16 cellular contexts compared by ENCODE assay signal in the genomic region with DNA sequence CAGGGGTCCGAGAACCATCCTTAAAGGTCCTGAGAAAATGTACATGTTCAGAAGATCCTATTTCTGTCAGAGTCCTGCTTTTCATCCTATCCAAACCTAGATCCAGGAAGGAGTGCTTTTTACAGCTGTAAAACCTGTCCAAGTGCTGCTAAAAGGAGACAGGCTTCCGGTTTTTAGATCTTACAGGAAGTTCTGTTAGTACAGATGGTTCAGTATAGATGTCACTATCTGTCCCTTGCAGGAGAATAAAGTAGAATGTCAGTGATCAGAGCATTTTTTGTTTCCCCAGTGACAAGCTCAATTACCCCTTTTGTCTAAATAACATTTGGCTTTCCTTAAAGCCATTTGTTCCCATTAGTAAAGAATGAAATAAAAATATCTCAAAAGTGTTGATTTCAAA.
"Had no signal": no experiment of that assay in that cellular context is flagged by ENCODE, and none has a peak within 500 bp of the region (broad histone marks: within the 10 kb centered on the region; RNA-seq: fewer than 3 reads in every experiment).

No MANE protein-coding gene starts in this region.

- H3K36me3 ChIP-seq: ovary, stomach, thoracic aorta had no signal

- ATAC-seq: activated CD4-positive, alpha-beta T cell treated with anti-CD3 and anti-CD28 coated beads for 36 hours; activated CD8-positive, alpha-beta T cell treated with anti-CD3 and anti-CD28 coated beads for 36 hours; activated T-cell treated with anti-CD3 and anti-CD28 coated beads, Interleukin-2, amount 50 U/mL, for 72 hours had no signal

- H3K27ac ChIP-seq: coronary artery, ovary, thoracic aorta had no signal

- H3K9me3 ChIP-seq: ovary, stomach, thoracic aorta had no signal

- H3K27me3 ChIP-seq: ovary, stomach had no signal

- H3K4me3 ChIP-seq: coronary artery, ovary, stomach, thoracic aorta had no signal

- DNase-seq: activated CD4-positive, alpha-beta T cell treated with anti-CD3 and anti-CD28 coated beads for 36 hours; activated CD8-positive, alpha-beta memory T cell treated with anti-CD3 and anti-CD28 coated beads, Interleukin-2, amount 50 U/mL, for 48 hours; activated CD8-positive, alpha-beta T cell treated with anti-CD3 and anti-CD28 coated beads for 36 hours; activated gamma-delta T cell treated with Interleukin-2 at 50 U/mL for 16 hours; activated naive CD8-positive, alpha-beta T cell treated with anti-CD3 and anti-CD28 coated beads for 36 hours; activated T-cell treated with anti-CD3 and anti-CD28 coated beads, Interleukin-2, amount 50 U/mL, for 72 hours; effector CD4-positive, alpha-beta T cell; foreskin fibroblast; ovary; stimulated activated CD4-positive, alpha-beta T cell treated with anti-CD3 and anti-CD28 coated beads, Interleukin-12 subunit alpha, Interleukin-12 subunit beta, amount 100 ng/mL, for 4 hours; stimulated activated CD4-positive, alpha-beta T cell treated with anti-CD3 and anti-CD28 coated beads, Interleukin-2, amount 100 ng/mL, for 24 hours; stomach; T-cell; T-helper 9 cell had no signal
